Comparison of ENCODE assay signal across 6 cellular contexts in the genomic region with DNA sequence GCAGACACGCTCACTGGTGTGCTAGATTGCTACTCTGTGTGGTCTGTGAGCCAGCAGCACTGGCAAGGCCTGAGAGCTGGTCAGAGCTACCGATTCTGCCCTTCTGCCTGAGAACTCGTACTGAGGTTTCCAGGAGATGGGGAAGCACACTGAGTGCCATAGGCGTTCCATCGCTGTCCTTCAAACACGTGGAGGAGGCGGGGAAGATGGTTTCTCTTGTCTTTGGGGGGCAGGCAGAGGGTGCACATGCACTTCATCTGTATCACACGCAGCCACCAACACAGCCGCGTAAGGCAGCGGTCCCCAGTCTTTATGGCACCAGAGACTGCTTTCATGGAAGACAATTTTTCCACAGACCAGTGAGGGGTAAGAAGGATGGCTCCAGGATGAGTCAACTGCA.
"Had no signal": no experiment of that assay in that cellular context is flagged by ENCODE, and none has a peak within 500 bp of the region (broad histone marks: within the 10 kb centered on the region; RNA-seq: fewer than 3 reads in every experiment).

No MANE protein-coding gene starts in this region.

- H3K27ac ChIP-seq: GM23248 had no signal

- H3K4me3 ChIP-seq: GM23248, K562 had no signal

- H3K9ac ChIP-seq: GM23248 had no signal

- DNase-seq: GM23248, GOT3, H7, HCEC 1CT, IMR-90 had no signal

- ATAC-seq: K562 had no signal

- H2AFZ ChIP-seq: GM23248 had no signal
